20 cellular contexts compared by ENCODE assay signal in genomic region chr5:10715605-10716004, GRCh38.
"Had no signal": no experiment of that assay in that cellular context is flagged by ENCODE, and none has a peak within 500 bp of the region (broad histone marks: within the 10 kb centered on the region; RNA-seq: fewer than 3 reads in every experiment).

No MANE protein-coding gene starts in this region.

- ATAC-seq: Panc1, PC-3, Right ventricle myocardium inferior, SK-N-SH treated with all-trans-retinoic acid at 6 μM for 48 hours had no signal

- H3K9me3 ChIP-seq: SJCRH30 had no signal

- H3K27me3 ChIP-seq: SJCRH30 had no signal

- H3K36me3 ChIP-seq: SJCRH30 had no signal

- H3K27ac ChIP-seq: HL-60, RWPE1, SJCRH30 had no signal

- DNase-seq: KBM-7, MM.1S, NCI-H1092 treated with DMSO at 0.1 percent for 48 hours, NCI-H1436, NCI-H187, NCI-H2029, NCI-H2081 treated with DMSO at 0.1 percent for 48 hours, NCI-H2171, NCI-H345, NCI-H524, NCI-H526 treated with DMSO at 0.1 percent for 48 hours, NCI-H774, PC-3, SHP77 treated with DMSO at 0.1 percent for 48 hours, SJCRH30 had no signal

- H3K4me1 ChIP-seq: SJCRH30 had no signal

- H3K4me3 ChIP-seq: SJCRH30 had no signal
